ENCODE assay signal across 1 cellular context in the genomic region with DNA sequence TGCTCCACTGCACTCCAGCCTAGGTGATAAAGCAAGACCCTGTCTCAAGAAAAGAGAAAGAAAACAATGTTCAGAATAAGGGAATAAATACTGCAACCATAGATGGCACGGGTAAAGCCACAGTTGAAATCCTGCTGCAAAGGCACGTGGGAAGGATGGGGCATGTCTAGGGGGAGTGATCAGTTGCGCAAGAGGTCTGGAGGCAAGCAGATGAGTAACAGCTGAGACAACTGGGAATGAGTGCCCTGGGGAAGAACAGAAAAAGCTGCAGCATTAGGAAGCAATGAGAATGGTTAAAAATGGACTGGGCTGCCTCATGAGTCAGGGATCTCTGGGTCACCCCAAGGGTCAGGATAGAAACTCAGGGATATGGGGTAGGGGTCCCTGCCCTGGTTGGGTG.
TF ChIP-seq lines count a peak whose summit lies in the region.

No MANE protein-coding gene starts in this region.

TF ChIP-seq in SK-N-SH, 30 proteins besides CTCF, POLR2A, EP300 and RAD21 (continued from another document):
- peak; percentile 76 for TF ChIP-seq SIN3A (IDR thresholded peaks at IDR 0.05; ENCODE audit: borderline replicate concordance, low read depth, low read length)
- TF ChIP-seq RFX5 (IDR thresholded peaks at IDR 0.05; ENCODE audit: low read length), result no peak
- no peak for TF ChIP-seq RCOR1 (IDR thresholded peaks at IDR 0.05; ENCODE audit: low read length)
- peak; percentile 50; the same call in 1 of the 2 replicates for TF ChIP-seq FOSL2 (IDR thresholded peaks at IDR 0.05; ENCODE audit: borderline replicate concordance, low read depth)
- TF ChIP-seq FOXM1 (IDR thresholded peaks at IDR 0.05; ENCODE audit: low read depth), result no peak
- TF ChIP-seq ELF1 (IDR thresholded peaks at IDR 0.05), result no peak
- TF ChIP-seq FOXJ3 (CRISPR knock-in tag; IDR thresholded peaks at IDR 0.05), result no peak
- TF ChIP-seq CHD2 (IDR thresholded peaks at IDR 0.05; ENCODE audit: low read length, partially characterized antibody), result no peak
- no peak for TF ChIP-seq SMC3 (IDR thresholded peaks at IDR 0.05; ENCODE audit: low read depth, low read length)
- no peak for TF ChIP-seq EZH2phosphoT487 (IDR thresholded peaks at IDR 0.05; ENCODE audit: borderline replicate concordance, low read depth)
- TF ChIP-seq TAF1 (IDR thresholded peaks at IDR 0.05; ENCODE audit: borderline replicate concordance, low read depth, low read length), result no peak
- TF ChIP-seq, protein P1, sequence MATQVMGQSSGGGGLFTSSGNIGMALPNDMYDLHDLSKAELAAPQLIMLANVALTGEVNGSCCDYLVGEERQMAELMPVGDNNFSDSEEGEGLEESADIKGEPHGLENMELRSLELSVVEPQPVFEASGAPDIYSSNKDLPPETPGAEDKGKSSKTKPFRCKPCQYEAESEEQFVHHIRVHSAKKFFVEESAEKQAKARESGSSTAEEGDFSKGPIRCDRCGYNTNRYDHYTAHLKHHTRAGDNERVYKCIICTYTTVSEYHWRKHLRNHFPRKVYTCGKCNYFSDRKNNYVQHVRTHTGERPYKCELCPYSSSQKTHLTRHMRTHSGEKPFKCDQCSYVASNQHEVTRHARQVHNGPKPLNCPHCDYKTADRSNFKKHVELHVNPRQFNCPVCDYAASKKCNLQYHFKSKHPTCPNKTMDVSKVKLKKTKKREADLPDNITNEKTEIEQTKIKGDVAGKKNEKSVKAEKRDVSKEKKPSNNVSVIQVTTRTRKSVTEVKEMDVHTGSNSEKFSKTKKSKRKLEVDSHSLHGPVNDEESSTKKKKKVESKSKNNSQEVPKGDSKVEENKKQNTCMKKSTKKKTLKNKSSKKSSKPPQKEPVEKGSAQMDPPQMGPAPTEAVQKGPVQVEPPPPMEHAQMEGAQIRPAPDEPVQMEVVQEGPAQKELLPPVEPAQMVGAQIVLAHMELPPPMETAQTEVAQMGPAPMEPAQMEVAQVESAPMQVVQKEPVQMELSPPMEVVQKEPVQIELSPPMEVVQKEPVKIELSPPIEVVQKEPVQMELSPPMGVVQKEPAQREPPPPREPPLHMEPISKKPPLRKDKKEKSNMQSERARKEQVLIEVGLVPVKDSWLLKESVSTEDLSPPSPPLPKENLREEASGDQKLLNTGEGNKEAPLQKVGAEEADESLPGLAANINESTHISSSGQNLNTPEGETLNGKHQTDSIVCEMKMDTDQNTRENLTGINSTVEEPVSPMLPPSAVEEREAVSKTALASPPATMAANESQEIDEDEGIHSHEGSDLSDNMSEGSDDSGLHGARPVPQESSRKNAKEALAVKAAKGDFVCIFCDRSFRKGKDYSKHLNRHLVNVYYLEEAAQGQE (IDR thresholded peaks at IDR 0.05; ENCODE audit: low read depth, low read length), result peak; percentile 31; the same call in 1 of the 2 replicates
